ENCODE assay signal across 1 cellular context in the genomic region with DNA sequence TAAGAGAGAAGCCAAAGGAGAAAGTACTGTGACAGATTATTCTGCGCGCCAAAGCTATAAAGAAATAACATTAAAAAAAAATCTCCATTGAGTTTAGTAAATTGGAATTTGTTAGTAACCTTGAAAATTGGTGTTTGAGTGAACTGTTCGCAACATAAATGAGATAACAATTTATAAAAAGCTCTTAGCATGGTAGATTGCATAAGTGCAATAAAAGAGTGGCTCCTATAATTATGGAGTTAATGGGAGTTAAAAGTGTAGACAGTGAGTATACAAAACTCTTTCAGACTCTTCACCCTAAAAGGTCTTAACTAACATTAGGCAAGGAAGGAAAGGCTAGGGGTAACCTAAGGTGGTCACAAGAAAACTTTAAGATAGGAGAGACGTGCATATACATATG.
TF ChIP-seq lines count a peak whose summit lies in the region.

No MANE protein-coding gene starts in this region.

TF ChIP-seq in GM23338, 12 proteins besides CTCF, POLR2A, EP300 and RAD21:
- TF ChIP-seq, protein P1, sequence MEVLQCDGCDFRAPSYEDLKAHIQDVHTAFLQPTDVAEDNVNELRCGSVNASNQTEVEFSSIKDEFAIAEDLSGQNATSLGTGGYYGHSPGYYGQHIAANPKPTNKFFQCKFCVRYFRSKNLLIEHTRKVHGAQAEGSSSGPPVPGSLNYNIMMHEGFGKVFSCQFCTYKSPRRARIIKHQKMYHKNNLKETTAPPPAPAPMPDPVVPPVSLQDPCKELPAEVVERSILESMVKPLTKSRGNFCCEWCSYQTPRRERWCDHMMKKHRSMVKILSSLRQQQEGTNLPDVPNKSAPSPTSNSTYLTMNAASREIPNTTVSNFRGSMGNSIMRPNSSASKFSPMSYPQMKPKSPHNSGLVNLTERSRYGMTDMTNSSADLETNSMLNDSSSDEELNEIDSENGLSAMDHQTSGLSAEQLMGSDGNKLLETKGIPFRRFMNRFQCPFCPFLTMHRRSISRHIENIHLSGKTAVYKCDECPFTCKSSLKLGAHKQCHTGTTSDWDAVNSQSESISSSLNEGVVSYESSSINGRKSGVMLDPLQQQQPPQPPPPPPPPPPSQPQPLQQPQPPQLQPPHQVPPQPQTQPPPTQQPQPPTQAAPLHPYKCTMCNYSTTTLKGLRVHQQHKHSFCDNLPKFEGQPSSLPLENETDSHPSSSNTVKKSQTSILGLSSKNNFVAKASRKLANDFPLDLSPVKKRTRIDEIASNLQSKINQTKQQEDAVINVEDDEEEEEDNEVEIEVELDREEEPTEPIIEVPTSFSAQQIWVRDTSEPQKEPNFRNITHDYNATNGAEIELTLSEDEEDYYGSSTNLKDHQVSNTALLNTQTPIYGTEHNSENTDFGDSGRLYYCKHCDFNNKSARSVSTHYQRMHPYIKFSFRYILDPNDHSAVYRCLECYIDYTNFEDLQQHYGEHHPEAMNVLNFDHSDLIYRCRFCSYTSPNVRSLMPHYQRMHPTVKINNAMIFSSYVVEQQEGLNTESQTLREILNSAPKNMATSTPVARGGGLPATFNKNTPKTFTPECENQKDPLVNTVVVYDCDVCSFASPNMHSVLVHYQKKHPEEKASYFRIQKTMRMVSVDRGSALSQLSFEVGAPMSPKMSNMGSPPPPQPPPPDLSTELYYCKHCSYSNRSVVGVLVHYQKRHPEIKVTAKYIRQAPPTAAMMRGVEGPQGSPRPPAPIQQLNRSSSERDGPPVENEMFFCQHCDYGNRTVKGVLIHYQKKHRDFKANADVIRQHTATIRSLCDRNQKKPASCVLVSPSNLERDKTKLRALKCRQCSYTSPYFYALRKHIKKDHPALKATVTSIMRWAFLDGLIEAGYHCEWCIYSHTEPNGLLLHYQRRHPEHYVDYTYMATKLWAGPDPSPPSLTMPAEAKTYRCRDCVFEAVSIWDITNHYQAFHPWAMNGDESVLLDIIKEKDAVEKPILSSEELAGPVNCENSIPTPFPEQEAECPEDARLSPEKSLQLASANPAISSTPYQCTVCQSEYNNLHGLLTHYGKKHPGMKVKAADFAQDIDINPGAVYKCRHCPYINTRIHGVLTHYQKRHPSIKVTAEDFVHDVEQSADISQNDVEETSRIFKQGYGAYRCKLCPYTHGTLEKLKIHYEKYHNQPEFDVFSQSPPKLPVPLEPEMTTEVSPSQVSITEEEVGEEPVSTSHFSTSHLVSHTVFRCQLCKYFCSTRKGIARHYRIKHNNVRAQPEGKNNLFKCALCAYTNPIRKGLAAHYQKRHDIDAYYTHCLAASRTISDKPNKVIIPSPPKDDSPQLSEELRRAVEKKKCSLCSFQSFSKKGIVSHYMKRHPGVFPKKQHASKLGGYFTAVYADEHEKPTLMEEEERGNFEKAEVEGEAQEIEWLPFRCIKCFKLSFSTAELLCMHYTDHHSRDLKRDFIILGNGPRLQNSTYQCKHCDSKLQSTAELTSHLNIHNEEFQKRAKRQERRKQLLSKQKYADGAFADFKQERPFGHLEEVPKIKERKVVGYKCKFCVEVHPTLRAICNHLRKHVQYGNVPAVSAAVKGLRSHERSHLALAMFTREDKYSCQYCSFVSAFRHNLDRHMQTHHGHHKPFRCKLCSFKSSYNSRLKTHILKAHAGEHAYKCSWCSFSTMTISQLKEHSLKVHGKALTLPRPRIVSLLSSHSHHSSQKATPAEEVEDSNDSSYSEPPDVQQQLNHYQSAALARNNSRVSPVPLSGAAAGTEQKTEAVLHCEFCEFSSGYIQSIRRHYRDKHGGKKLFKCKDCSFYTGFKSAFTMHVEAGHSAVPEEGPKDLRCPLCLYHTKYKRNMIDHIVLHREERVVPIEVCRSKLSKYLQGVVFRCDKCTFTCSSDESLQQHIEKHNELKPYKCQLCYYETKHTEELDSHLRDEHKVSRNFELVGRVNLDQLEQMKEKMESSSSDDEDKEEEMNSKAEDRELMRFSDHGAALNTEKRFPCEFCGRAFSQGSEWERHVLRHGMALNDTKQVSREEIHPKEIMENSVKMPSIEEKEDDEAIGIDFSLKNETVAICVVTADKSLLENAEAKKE (CRISPR knock-in tag; IDR thresholded peaks at IDR 0.05): no peak
- no peak for TF ChIP-seq CREB1 (CRISPR knock-in tag; IDR thresholded peaks at IDR 0.05; ENCODE audit: low read depth)
- no peak for TF ChIP-seq POLR2AphosphoS5 (IDR thresholded peaks at IDR 0.05; ENCODE audit: low read depth)
- TF ChIP-seq ZNF331 (CRISPR knock-in tag; IDR thresholded peaks at IDR 0.05; ENCODE audit: low read depth): no peak
- TF ChIP-seq ZNF114 (CRISPR knock-in tag; IDR thresholded peaks at IDR 0.05): no peak
- no peak for TF ChIP-seq NANOG (IDR thresholded peaks at IDR 0.05; ENCODE audit: borderline replicate concordance)
- no peak for TF ChIP-seq EZH2 (IDR thresholded peaks at IDR 0.05; ENCODE audit: low read depth, unreplicated experiment)
- TF ChIP-seq, protein P2, sequence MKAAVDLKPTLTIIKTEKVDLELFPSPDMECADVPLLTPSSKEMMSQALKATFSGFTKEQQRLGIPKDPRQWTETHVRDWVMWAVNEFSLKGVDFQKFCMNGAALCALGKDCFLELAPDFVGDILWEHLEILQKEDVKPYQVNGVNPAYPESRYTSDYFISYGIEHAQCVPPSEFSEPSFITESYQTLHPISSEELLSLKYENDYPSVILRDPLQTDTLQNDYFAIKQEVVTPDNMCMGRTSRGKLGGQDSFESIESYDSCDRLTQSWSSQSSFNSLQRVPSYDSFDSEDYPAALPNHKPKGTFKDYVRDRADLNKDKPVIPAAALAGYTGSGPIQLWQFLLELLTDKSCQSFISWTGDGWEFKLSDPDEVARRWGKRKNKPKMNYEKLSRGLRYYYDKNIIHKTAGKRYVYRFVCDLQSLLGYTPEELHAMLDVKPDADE (IDR thresholded peaks at IDR 0.05): no peak
- TF ChIP-seq STAT1 (IDR thresholded peaks at IDR 0.05; ENCODE audit: unreplicated experiment): no peak
- no peak for TF ChIP-seq EZH2phosphoT487 (IDR thresholded peaks at IDR 0.05; ENCODE audit: unreplicated experiment)
- TF ChIP-seq, protein P3, sequence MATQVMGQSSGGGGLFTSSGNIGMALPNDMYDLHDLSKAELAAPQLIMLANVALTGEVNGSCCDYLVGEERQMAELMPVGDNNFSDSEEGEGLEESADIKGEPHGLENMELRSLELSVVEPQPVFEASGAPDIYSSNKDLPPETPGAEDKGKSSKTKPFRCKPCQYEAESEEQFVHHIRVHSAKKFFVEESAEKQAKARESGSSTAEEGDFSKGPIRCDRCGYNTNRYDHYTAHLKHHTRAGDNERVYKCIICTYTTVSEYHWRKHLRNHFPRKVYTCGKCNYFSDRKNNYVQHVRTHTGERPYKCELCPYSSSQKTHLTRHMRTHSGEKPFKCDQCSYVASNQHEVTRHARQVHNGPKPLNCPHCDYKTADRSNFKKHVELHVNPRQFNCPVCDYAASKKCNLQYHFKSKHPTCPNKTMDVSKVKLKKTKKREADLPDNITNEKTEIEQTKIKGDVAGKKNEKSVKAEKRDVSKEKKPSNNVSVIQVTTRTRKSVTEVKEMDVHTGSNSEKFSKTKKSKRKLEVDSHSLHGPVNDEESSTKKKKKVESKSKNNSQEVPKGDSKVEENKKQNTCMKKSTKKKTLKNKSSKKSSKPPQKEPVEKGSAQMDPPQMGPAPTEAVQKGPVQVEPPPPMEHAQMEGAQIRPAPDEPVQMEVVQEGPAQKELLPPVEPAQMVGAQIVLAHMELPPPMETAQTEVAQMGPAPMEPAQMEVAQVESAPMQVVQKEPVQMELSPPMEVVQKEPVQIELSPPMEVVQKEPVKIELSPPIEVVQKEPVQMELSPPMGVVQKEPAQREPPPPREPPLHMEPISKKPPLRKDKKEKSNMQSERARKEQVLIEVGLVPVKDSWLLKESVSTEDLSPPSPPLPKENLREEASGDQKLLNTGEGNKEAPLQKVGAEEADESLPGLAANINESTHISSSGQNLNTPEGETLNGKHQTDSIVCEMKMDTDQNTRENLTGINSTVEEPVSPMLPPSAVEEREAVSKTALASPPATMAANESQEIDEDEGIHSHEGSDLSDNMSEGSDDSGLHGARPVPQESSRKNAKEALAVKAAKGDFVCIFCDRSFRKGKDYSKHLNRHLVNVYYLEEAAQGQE (IDR thresholded peaks at IDR 0.05; ENCODE audit: unreplicated experiment): no peak
- no peak for TF ChIP-seq JUNB (IDR thresholded peaks at IDR 0.05; ENCODE audit: unreplicated experiment)
TF ChIP-seq in GM23338: peak in this region for 0.
